Comparison of ENCODE assay signal across 19 cellular contexts in the genomic region with DNA sequence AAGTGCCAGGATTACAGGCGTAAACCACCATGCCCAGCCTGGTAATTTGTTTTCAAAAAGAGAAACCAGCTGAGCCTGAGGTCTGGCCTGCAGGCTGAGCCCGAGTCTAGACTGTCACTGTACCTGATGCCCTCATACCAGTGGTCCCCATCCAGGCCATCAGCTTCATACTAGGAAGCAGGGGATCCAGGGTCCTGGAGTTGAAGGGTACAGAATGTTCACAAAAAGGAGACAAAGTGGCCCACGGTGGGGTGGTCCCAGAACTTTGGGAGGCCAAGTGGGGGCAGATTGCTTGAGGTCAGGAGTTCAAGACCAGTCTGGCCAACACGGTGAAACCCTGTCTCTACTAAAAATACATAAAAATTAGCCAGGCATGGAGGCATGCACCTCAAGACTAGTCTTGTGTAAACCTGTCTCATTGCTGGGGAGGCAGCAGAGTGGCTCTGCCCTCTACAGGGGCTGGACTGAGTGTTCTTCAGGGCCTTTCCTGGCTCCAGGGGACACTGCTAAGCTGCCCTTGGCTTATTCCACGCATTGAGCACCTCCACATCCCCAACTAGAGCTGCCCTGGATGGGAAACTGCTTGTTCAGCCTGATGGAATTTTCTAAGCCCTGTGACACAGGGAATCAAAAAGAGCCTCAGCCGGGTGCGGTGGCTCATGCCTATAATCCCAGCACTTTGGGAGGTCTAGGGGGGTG. TPM values are rescaled to one million over a fixed set of nuclear protein-coding genes. Genes with fewer than 3 reads are reported as not detected.
A peak's percentile ranks its signal among the peaks of the same experiment; 100 is the strongest.
DNase-seq lines count a peak whose midpoint lies in the region; ATAC-seq and TF ChIP-seq lines count a peak whose summit lies in the region.
"Had no signal": no experiment of that assay in that cellular context is flagged by ENCODE, and none has a peak within 500 bp of the region (broad histone marks: within the 10 kb centered on the region; RNA-seq: fewer than 3 reads in every experiment).

No MANE protein-coding gene starts in this region.

- peaks cover 11 to 17% of the 10 kb centered on the region in 2 donors for H3K4me1 ChIP-seq in thyroid gland

- H3K9me3 ChIP-seq in thyroid gland = no peaks in the 10 kb centered on the region

- CTCF ChIA-PET in WTC11 (lab: Charles Lee) = interaction anchor here (0.6 to 2.4 kb wide), 14 partner anchors 9 to 129 kb away, joined by 3 to 14 read pairs (median 4); no protein-coding TSS in a partner anchor

- H3K36me3 Mint-ChIP-seq in WTC11 (no peaks in the 10 kb centered on the region), natural killer cell (no peaks in the 10 kb centered on the region)
- H3K36me3 Mint-ChIP-seq: CD4-positive, CD25-positive, alpha-beta regulatory T cell had no signal

- no peak overlapping the region for H3K4me3 ChIP-seq in thyroid gland (replicated peaks in 1 of 3)

- TF ChIP-seq POLR2A in thyroid gland (IDR thresholded peaks at IDR 0.05) = no peak

- H3K36me3 ChIP-seq in thyroid gland = no peaks in the 10 kb centered on the region

- H3K27ac ChIP-seq in thyroid gland = peak overlapping the region; percentile 69 to 78 (median 70)

- no peaks in the 10 kb centered on the region for H3K4me1 Mint-ChIP-seq in WTC11
- H3K4me1 Mint-ChIP-seq in natural killer cell = no peaks in the 10 kb centered on the region
- H3K4me1 Mint-ChIP-seq: CD4-positive, CD25-positive, alpha-beta regulatory T cell had no signal

- intact Hi-C loops in natural killer cell (cut with micrococcal nuclease) = no loop called here
- intact Hi-C loops in thyroid gland (cut with DNase I) = no loop called here

- H3K9me3 Mint-ChIP-seq in WTC11 = no peaks in the 10 kb centered on the region
- no peaks in the 10 kb centered on the region for H3K9me3 Mint-ChIP-seq in natural killer cell
- H3K9me3 Mint-ChIP-seq: CD4-positive, CD25-positive, alpha-beta regulatory T cell had no signal

- no peaks in the 10 kb centered on the region for H3K27me3 ChIP-seq in thyroid gland

- TF ChIP-seq CTCF in WTC11 (IDR thresholded peaks at IDR 0.05) (no peak), natural killer cell (IDR thresholded peaks at IDR 0.05) (no peak), thyroid gland (IDR thresholded peaks at IDR 0.05) (peak in 1 of 6 experiments; percentile 28)

- H3K27ac Mint-ChIP-seq in WTC11 (no peak overlapping the region; the same call in 1 of the 2 replicates), natural killer cell (no peak overlapping the region)
- H3K27ac Mint-ChIP-seq: B cell; CD4-positive, CD25-positive, alpha-beta regulatory T cell had no signal

- DNase-seq in activated CD8-positive, alpha-beta memory T cell treated with anti-CD3 and anti-CD28 coated beads, Interleukin-2, amount 50 U/mL, for 48 hours = peak; percentile 35
- no peak for DNase-seq in activated CD8-positive, alpha-beta memory T cell treated with anti-CD3 and anti-CD28 coated beads for 24 hours
- DNase-seq in WTC11 (ENCODE audit: low spot score) = peak; percentile 5
- DNase-seq in natural killer cell = peak; percentile 8
- peak; percentile 86 to 87 for DNase-seq in thyroid gland
- no peak for DNase-seq in ecto neural progenitor cell (ENCODE audit: low spot score)
- DNase-seq: CD4-positive, CD25-positive, alpha-beta regulatory T cell; COR-L47; DMS 273 treated with DMSO at 0.1 percent for 48 hours; DND-41; NCI-H1105; NCI-H510A; NCI-H748 treated with DMSO at 0.1 percent for 48 hours; NK-92 treated with Interleukin-12 subunit alpha and Interleukin-12 subunit beta, amount 100 ng/mL, for 24 hours had no signal

- H3K27me3 Mint-ChIP-seq in WTC11 (ENCODE audit: low read depth) = no peaks in the 10 kb centered on the region
- H3K27me3 Mint-ChIP-seq in natural killer cell (ENCODE audit: low read depth in 2 of 2) = peaks cover 0 to 5% of the 10 kb centered on the region in 2 donors
- H3K27me3 Mint-ChIP-seq: B cell; CD4-positive, CD25-positive, alpha-beta regulatory T cell had no signal

- WGBS in thyroid gland, 2 donors = 23 to 53% methylated on average over 6 to 7 of the region's 7 CpGs

- H3K4me3 Mint-ChIP-seq in WTC11 (no peak overlapping the region), natural killer cell (no peak overlapping the region)
- H3K4me3 Mint-ChIP-seq: B cell; CD4-positive, CD25-positive, alpha-beta regulatory T cell had no signal

- ATAC-seq in WTC11 = no peak
- no peak for ATAC-seq in natural killer cell
- ATAC-seq in HG03175 (IDR thresholded peaks at IDR 0.05; ENCODE audit: unreplicated experiment) = no peak

- POLR2A ChIA-PET in WTC11 (lab: Charles Lee) = no interaction called here

TF ChIP-seq in WTC11, 78 proteins besides CTCF, POLR2A, EP300 and RAD21:
- TF ChIP-seq ZNF423 (CRISPR knock-in tag; IDR thresholded peaks at IDR 0.05) (no peak), IRF2 (CRISPR knock-in tag; IDR thresholded peaks at IDR 0.05; ENCODE audit: borderline replicate concordance, low read depth) (no peak), ZNF671 (CRISPR knock-in tag; IDR thresholded peaks at IDR 0.05) (no peak), NFYB (CRISPR knock-in tag; conservative IDR thresholded peaks at IDR 0.05; ENCODE audit: low read depth) (no peak), RORB (CRISPR knock-in tag; IDR thresholded peaks at IDR 0.05) (no peak), KAT7 (CRISPR knock-in tag; IDR thresholded peaks at IDR 0.05; ENCODE audit: borderline replicate concordance) (no peak), ZNF232 (CRISPR knock-in tag; IDR thresholded peaks at IDR 0.05) (no peak), ZNF219 (CRISPR knock-in tag; IDR thresholded peaks at IDR 0.05; ENCODE audit: borderline replicate concordance) (no peak)
- TF ChIP-seq, protein P1, sequence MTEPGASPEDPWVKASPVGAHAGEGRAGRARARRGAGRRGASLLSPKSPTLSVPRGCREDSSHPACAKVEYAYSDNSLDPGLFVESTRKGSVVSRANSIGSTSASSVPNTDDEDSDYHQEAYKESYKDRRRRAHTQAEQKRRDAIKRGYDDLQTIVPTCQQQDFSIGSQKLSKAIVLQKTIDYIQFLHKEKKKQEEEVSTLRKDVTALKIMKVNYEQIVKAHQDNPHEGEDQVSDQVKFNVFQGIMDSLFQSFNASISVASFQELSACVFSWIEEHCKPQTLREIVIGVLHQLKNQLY (CRISPR knock-in tag; IDR thresholded peaks at IDR 0.05) = no peak
- TF ChIP-seq, protein P2, sequence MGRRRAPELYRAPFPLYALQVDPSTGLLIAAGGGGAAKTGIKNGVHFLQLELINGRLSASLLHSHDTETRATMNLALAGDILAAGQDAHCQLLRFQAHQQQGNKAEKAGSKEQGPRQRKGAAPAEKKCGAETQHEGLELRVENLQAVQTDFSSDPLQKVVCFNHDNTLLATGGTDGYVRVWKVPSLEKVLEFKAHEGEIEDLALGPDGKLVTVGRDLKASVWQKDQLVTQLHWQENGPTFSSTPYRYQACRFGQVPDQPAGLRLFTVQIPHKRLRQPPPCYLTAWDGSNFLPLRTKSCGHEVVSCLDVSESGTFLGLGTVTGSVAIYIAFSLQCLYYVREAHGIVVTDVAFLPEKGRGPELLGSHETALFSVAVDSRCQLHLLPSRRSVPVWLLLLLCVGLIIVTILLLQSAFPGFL (CRISPR knock-in tag; IDR thresholded peaks at IDR 0.05; ENCODE audit: borderline replicate concordance) = no peak

RNA-seq across cellular contexts. Expression of a gene that starts 7.9 kb away (rescaled TPM):
- total RNA-seq in WTC11 (2021) (0.21 to 0.92 TPM (median 0.60 TPM) in 3 replicates), natural killer cell (not detected), thyroid gland (10 to 100 TPM; 15.7 to 64.1 (median 32.4) TPM)
- total RNA-seq: A172; B cell; CD4-positive, CD25-positive, alpha-beta regulatory T cell; G401; H4 had no signal

RNA-seq across cellular contexts. Expression of a gene that starts 25.1 kb away (rescaled TPM):
- total RNA-seq in WTC11 (2021) (not detected in 3 replicates), natural killer cell (not detected), thyroid gland (not detected)
- total RNA-seq: A172; B cell; CD4-positive, CD25-positive, alpha-beta regulatory T cell; G401; H4 had no signal

RNA-seq across cellular contexts. Expression of a gene that starts 57.0 kb away (rescaled TPM):
- total RNA-seq in WTC11 (2021) (5.2 to 5.9 TPM (median 5.6 TPM) in 3 replicates), natural killer cell (1 to 10 TPM; 2.1 to 3.0 (median 3.0) TPM), thyroid gland (10 to 100 TPM; 33.3 to 44.4 (median 42.0) TPM)

Comparison
In these comparisons a context has a peak if more than half of its experiments do, and no peak if none do; other contexts are left out.
1. DNase-seq: peak in activated CD8-positive, alpha-beta memory T cell treated with anti-CD3 and anti-CD28 coated beads, Interleukin-2, amount 50 U/mL, for 48 hours (single experiment), WTC11 (single experiment), natural killer cell (single experiment) and thyroid gland (2 of 2); none in activated CD8-positive, alpha-beta memory T cell treated with anti-CD3 and anti-CD28 coated beads for 24 hours (single experiment) and ecto neural progenitor cell (single experiment).